In genomic region chr3:46558184-46559029, GRCh38 we compare ENCODE assay signal across 8 cellular contexts. TPM values are rescaled to one million over a fixed set of nuclear protein-coding genes. Genes with fewer than 3 reads are reported as not detected.
A peak's percentile ranks its signal among the peaks of the same experiment; 100 is the strongest.
DNase-seq lines count a peak whose midpoint lies in the region; ATAC-seq and FAIRE-seq lines count a peak whose summit lies in the region.

No MANE protein-coding gene starts in this region.

- peak; percentile 63 for DNase-seq in COR-L47 (lab: John Stamatoyannopoulos, UW)
- peak; percentile 90 for DNase-seq in HTR-8/SVneo (ENCODE audit: insufficient read length, low spot score)
- DNase-seq in SK-N-DZ (ENCODE audit: low spot score) = peak; percentile 57
- DNase-seq in activated naive CD4-positive, alpha-beta T cell treated with anti-CD3 and anti-CD28 coated beads, Interleukin-2, amount 50 U/mL, for 16 hours = peak; percentile 59
- peak; percentile 91 for DNase-seq in left cardiac atrium
- peak; percentile 37 for DNase-seq in retina
- DNase-seq in epidermal melanocyte (ENCODE audit: insufficient read length, low spot score) = no peak

- intact Hi-C loops in left cardiac atrium (cut with DNase I) = loop anchor here in 1 of 2 donors (10.0 kb wide), 1 partner anchor 74 kb away; no protein-coding TSS in a partner anchor

- FAIRE-seq in HTR-8/SVneo (lab: Jason Lieb, UNC) = peak; percentile 74

- ATAC-seq in GM21381 (IDR thresholded peaks at IDR 0.05; ENCODE audit: unreplicated experiment) (peak; percentile 95), left cardiac atrium (peak; percentile 94 to 95)

RNA-seq across cellular contexts. Expression of gene LRRC2, which starts 7.7 kb away (rescaled TPM):
- polyA plus RNA-seq in SK-N-DZ (2014; cell fraction: cytosol; rRNA removed) = not detected in 2 replicates
- not detected in 2 replicates for polyA plus RNA-seq in SK-N-DZ (2014; cell fraction: nucleus; rRNA removed)
- 10 to 100 TPM; 14.3 to 20.5 TPM for total RNA-seq in left cardiac atrium

RNA-seq across cellular contexts. Expression of gene FAM240A, which starts 53.9 kb away (rescaled TPM):
- polyA plus RNA-seq in SK-N-DZ (2014; cell fraction: cytosol; rRNA removed) = not detected in 2 replicates
- not detected in 2 replicates for polyA plus RNA-seq in SK-N-DZ (2014; cell fraction: nucleus; rRNA removed)
- total RNA-seq in left cardiac atrium = not detected
